Comparison of ENCODE assay signal across 19 cellular contexts in genomic region chr10:7955446-7955845, GRCh38.
"Had no signal": no experiment of that assay in that cellular context is flagged by ENCODE, and none has a peak within 500 bp of the region (broad histone marks: within the 10 kb centered on the region; RNA-seq: fewer than 3 reads in every experiment).

No MANE protein-coding gene starts in this region.

- H3K36me3 ChIP-seq: cardiac muscle cell, left lung, prostate gland, right atrium auricular region, stomach, vagina had no signal

- H3K4me3 Mint-ChIP-seq: activated CD4-positive, alpha-beta T cell treated with anti-CD3 and anti-CD28 coated beads for 36 hours; activated naive CD8-positive, alpha-beta T cell; WTC11 had no signal

- H3K9me3 ChIP-seq: esophagus squamous epithelium, left lung, prostate gland, right atrium auricular region, stomach, vagina had no signal

- H3K27ac ChIP-seq: cardiac muscle cell, esophagus squamous epithelium, left lung, prostate gland, right atrium auricular region, stomach, vagina had no signal

- H3K4me1 ChIP-seq: right atrium auricular region had no signal

- H3K27ac Mint-ChIP-seq: activated CD4-positive, alpha-beta T cell treated with anti-CD3 and anti-CD28 coated beads for 36 hours; activated naive CD8-positive, alpha-beta T cell; WTC11 had no signal

- H3K27me3 ChIP-seq: cardiac muscle cell, esophagus squamous epithelium, left lung, right atrium auricular region, stomach, vagina had no signal

- H3K27me3 Mint-ChIP-seq: activated CD4-positive, alpha-beta T cell treated with anti-CD3 and anti-CD28 coated beads for 36 hours; activated naive CD8-positive, alpha-beta T cell had no signal

- H3K36me3 Mint-ChIP-seq: WTC11 had no signal

- H3K4me3 ChIP-seq: cardiac muscle cell, esophagus squamous epithelium, left lung, prostate gland, right atrium auricular region, stomach, vagina had no signal

- H3K9me3 Mint-ChIP-seq: WTC11 had no signal

- DNase-seq: activated CD4-positive, alpha-beta T cell treated with anti-CD3 and anti-CD28 coated beads for 36 hours; activated CD4-positive, alpha-beta T cell treated with anti-CD3 and anti-CD28 coated beads, Interleukin-2, amount 50 U/mL, for 48 hours; activated gamma-delta T cell; amniotic stem cell; dermis blood vessel endothelial cell; effector memory CD4-positive, alpha-beta T cell; esophagus squamous epithelium; foreskin melanocyte; head of caudate nucleus; kidney; left lung; stomach; trophoblast cell had no signal

- ATAC-seq: activated CD4-positive, alpha-beta T cell treated with anti-CD3 and anti-CD28 coated beads for 36 hours; left lung; WTC11 had no signal

- H3K4me1 Mint-ChIP-seq: WTC11 had no signal
